ENCODE assay signal across 9 cellular contexts in the genomic region with DNA sequence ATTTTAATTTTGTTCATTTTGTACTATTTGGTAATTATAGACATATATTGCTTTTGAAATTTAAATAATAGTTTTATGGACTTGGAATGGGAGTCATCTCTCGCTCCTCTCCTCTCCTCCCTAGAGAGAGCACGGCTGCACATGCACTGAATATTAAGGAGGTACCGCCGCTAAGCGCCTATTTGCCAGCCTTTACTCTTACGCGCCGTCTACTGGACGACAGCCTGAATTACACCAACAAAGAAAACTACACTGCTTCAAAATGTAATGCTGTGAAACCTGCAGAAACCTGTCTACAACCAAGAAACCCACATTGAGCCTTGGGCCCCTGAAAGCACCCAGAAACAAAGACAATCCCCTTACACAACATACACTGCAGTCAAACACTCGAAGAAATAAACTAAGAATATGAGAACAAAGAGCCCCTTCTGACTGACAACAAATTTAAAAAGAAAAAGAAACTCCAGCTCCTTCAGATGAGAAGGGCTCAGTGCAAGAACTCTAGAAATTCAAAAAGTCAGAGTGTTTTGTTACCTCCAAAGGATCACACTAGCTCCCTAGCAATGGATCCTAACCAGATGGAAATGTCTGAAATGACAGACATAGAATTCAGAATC.
DNase-seq lines count a peak whose midpoint lies in the region; ATAC-seq and TF ChIP-seq lines count a peak whose summit lies in the region.
"Had no signal": no experiment of that assay in that cellular context is flagged by ENCODE, and none has a peak within 500 bp of the region (broad histone marks: within the 10 kb centered on the region; RNA-seq: fewer than 3 reads in every experiment).

No MANE protein-coding gene starts in this region.

- H3K4me3 ChIP-seq in DOHH2 (ENCODE audit: low read length) (no peak overlapping the region), liver (ENCODE audit: low read depth in 1 of 3, low read length in 3 of 3) (no peak overlapping the region), GM23248 (no peak overlapping the region)

- 29% methylated on average over 10 of the region's 10 CpGs for WGBS in liver
- WGBS in GM23248 (ENCODE audit: low coverage in 1 of 2, low lambda C conversion rate in 2 of 2, missing lambda C conversion rate in 2 of 2), 2 experiments = 53 to 61% methylated on average over 10 of the region's 10 CpGs

- H2AFZ ChIP-seq in GM23248 = no peak overlapping the region

- H3K9me2 ChIP-seq in DOHH2 (replicated peaks; ENCODE audit: control insufficient read depth, low read length) = no peaks in the 10 kb centered on the region
- no peaks in the 10 kb centered on the region for H3K9me2 ChIP-seq in GM23248 (ENCODE audit: insufficient read depth)

- TF ChIP-seq CTCF in DOHH2 (IDR thresholded peaks at IDR 0.05; ENCODE audit: low read depth, low read length, poor library complexity, severe bottlenecking) (peak; percentile 68), VCaP (conservative IDR thresholded peaks at IDR 0.05) (peak; percentile 92), liver (IDR thresholded peaks at IDR 0.05; ENCODE audit: low read depth, low read length, missing input control) (peak; percentile 56)

- ATAC-seq in HG03342 (IDR thresholded peaks at IDR 0.05; ENCODE audit: unreplicated experiment) (peak; percentile 73), HG03139 (IDR thresholded peaks at IDR 0.05; ENCODE audit: unreplicated experiment) (no peak), GM18498 (IDR thresholded peaks at IDR 0.05; ENCODE audit: unreplicated experiment) (no peak)

- H4K20me1 ChIP-seq in DOHH2 (ENCODE audit: control insufficient read depth, insufficient read depth, low read depth, low read length) (no peaks in the 10 kb centered on the region), GM23248 (ENCODE audit: insufficient read depth) (no peaks in the 10 kb centered on the region)

- no peaks in the 10 kb centered on the region for H3K79me2 ChIP-seq in DOHH2 (ENCODE audit: control insufficient read depth, low read length)
- no peaks in the 10 kb centered on the region for H3K79me2 ChIP-seq in GM23248 (ENCODE audit: insufficient read depth)

- no peak overlapping the region for H3K4me2 ChIP-seq in DOHH2 (ENCODE audit: low read length)
- H3K4me2 ChIP-seq in GM23248 (ENCODE audit: unreplicated experiment) = no peak overlapping the region

- no peaks in the 10 kb centered on the region for H3K4me1 ChIP-seq in DOHH2 (ENCODE audit: control insufficient read depth, low read length)
- H3K4me1 ChIP-seq in liver (ENCODE audit: control insufficient read depth in 4 of 4, insufficient read depth in 4 of 4, low read length in 3 of 4) = peaks cover 0 to 3% (median 2%) of the 10 kb centered on the region in 4 donors
- no peaks in the 10 kb centered on the region for H3K4me1 ChIP-seq in GM23248 (ENCODE audit: insufficient read depth)

- no peaks in the 10 kb centered on the region for H3F3A ChIP-seq in DOHH2 (ENCODE audit: control insufficient read depth, insufficient read depth)
- H3F3A ChIP-seq in GM23248 (ENCODE audit: insufficient read depth) = no peaks in the 10 kb centered on the region

- H3K9ac ChIP-seq in liver (ENCODE audit: low read depth in 1 of 2, low read length in 2 of 2) (no peak overlapping the region), GM23248 (no peak overlapping the region)

- no peak overlapping the region for H3K27ac ChIP-seq in DOHH2 (ENCODE audit: low read depth, low read length)
- H3K27ac ChIP-seq in VCaP = no peak overlapping the region
- no peak overlapping the region for H3K27ac ChIP-seq in liver (ENCODE audit: low read depth in 1 of 2, low read length in 2 of 2)
- H3K27ac ChIP-seq in GM23248 = no peak overlapping the region

- no peaks in the 10 kb centered on the region for H3K27me3 ChIP-seq in DOHH2 (ENCODE audit: control insufficient read depth, low read length)
- H3K27me3 ChIP-seq in liver (ENCODE audit: control insufficient read depth in 4 of 4, insufficient read depth in 4 of 4, low read length in 3 of 4) = no peaks in the 10 kb centered on the region
- no peaks in the 10 kb centered on the region for H3K27me3 ChIP-seq in GM23248 (replicated peaks; ENCODE audit: insufficient read depth)

- TF ChIP-seq RAD21 in liver (IDR thresholded peaks at IDR 0.05) = peak; percentile 78 to 86

- in situ Hi-C loops in GM23248 (cut with MboI) = no loop called here

- H3K36me3 ChIP-seq in DOHH2 (ENCODE audit: control insufficient read depth, low read length) (no peaks in the 10 kb centered on the region), liver (ENCODE audit: control insufficient read depth in 4 of 4, insufficient read depth in 3 of 4, low read depth in 1 of 4, low read length in 3 of 4) (no peaks in the 10 kb centered on the region), GM23248 (ENCODE audit: low read depth) (no peaks in the 10 kb centered on the region)

- DNase-seq in activated effector memory CD4-positive, alpha-beta T cell treated with Interleukin-2 at 50 U/mL for 16 hours = no peak
- DNase-seq in GM23248 = no peak
- DNase-seq: activated T-cell treated with anti-CD3 and anti-CD28 coated beads for 4 hours had no signal

- H3K9me3 ChIP-seq in DOHH2 (ENCODE audit: control insufficient read depth, insufficient read depth, low read length) (no peaks in the 10 kb centered on the region), liver (ENCODE audit: control insufficient read depth in 4 of 4, low read length in 3 of 4) (no peaks in the 10 kb centered on the region), GM23248 (ENCODE audit: low read depth) (no peaks in the 10 kb centered on the region)

TF ChIP-seq in liver, 16 proteins besides CTCF, POLR2A, EP300 and RAD21:
- TF ChIP-seq FOXA2 (IDR thresholded peaks at IDR 0.05) (no peak), NR2F2 (IDR thresholded peaks at IDR 0.05) (no peak), SP1 (IDR thresholded peaks at IDR 0.05) (no peak), HNF4G (IDR thresholded peaks at IDR 0.05) (no peak), YY1 (IDR thresholded peaks at IDR 0.05) (no peak), GABPA (IDR thresholded peaks at IDR 0.05 in 1 of 2, conservative IDR thresholded peaks at IDR 0.05 in 1 of 2) (no peak)
- TF ChIP-seq, protein P1, sequence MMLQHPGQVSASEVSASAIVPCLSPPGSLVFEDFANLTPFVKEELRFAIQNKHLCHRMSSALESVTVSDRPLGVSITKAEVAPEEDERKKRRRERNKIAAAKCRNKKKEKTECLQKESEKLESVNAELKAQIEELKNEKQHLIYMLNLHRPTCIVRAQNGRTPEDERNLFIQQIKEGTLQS (IDR thresholded peaks at IDR 0.05) = no peak
- TF ChIP-seq, protein P2, sequence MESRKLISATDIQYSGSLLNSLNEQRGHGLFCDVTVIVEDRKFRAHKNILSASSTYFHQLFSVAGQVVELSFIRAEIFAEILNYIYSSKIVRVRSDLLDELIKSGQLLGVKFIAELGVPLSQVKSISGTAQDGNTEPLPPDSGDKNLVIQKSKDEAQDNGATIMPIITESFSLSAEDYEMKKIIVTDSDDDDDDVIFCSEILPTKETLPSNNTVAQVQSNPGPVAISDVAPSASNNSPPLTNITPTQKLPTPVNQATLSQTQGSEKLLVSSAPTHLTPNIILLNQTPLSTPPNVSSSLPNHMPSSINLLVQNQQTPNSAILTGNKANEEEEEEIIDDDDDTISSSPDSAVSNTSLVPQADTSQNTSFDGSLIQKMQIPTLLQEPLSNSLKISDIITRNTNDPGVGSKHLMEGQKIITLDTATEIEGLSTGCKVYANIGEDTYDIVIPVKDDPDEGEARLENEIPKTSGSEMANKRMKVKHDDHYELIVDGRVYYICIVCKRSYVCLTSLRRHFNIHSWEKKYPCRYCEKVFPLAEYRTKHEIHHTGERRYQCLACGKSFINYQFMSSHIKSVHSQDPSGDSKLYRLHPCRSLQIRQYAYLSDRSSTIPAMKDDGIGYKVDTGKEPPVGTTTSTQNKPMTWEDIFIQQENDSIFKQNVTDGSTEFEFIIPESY (IDR thresholded peaks at IDR 0.05) = no peak
